13 cellular contexts compared by ENCODE assay signal in the genomic region with DNA sequence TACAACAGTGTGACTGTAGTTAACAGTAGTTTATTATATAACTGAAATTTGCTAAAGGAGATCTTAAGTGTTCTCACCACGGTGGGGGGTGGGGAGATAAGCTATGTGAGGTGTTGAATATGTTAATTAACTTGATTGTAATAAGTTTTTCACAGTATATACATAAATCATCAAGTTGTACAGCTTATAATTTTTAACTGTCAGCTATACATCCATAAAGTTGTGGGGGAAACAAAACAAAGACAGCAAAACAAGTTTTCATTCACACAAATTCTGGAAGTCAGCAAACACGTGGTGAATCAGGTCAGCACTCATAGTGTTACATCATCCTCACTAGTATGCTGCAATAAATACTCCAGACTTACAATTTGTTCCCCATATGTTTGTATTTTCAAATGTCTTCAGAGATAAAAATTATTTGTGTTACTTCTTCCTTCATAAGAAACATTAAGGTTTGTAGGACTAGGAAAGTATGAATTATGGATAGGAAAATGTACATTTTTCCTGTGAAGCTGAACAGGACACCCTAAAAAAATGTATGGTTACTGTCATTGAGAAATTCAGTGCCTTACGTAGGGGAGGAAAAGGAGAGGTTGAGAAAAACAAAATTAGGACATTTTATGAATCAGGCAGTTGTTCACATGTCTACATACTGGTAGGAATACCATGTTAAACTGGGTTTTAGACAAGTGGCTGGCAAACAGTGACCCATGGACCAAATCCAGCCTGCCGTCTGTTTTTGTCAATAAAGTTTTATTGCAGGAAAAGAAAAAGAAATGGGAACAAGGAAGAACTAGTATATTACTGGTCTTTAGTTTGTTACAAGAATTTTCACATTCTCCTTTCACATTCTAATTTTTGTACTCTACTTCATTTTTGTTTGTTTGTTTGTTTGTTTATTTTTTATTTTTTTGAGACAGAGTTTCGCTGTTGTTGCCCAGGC. TPM values are rescaled to one million over a fixed set of nuclear protein-coding genes. Genes with fewer than 3 reads are reported as not detected.
DNase-seq lines count a peak whose midpoint lies in the region; ATAC-seq and TF ChIP-seq lines count a peak whose summit lies in the region.
"Had no signal": no experiment of that assay in that cellular context is flagged by ENCODE, and none has a peak within 500 bp of the region (broad histone marks: within the 10 kb centered on the region; RNA-seq: fewer than 3 reads in every experiment).

No MANE protein-coding gene starts in this region.

- CTCF ChIA-PET in activated CD4-positive, alpha-beta T cell treated with anti-CD3 and anti-CD28 coated beads for 36 hours (lab: Charles Lee) = interaction anchor here (0.5 to 1.6 kb wide), 10 partner anchors 11 to 378 kb away, joined by 3 to 6 read pairs (median 3); no protein-coding TSS in a partner anchor
- CTCF ChIA-PET in activated CD4-positive, alpha-beta T cell treated with anti-CD3 and anti-CD28 coated beads, Interleukin-2, amount 10 ng/mL, durations not matched to agents 7 days and 5 days (lab: Charles Lee) = no interaction called here

- peak overlapping the region; percentile 86 for H3K27ac Mint-ChIP-seq in activated CD4-positive, alpha-beta T cell treated with anti-CD3 and anti-CD28 coated beads for 36 hours
- H3K27ac Mint-ChIP-seq in activated CD4-positive, alpha-beta T cell treated with anti-CD3 and anti-CD28 coated beads, Interleukin-2, amount 10 ng/mL, durations not matched to agents 7 days and 5 days = no peak overlapping the region
- H3K27ac Mint-ChIP-seq in chondrocyte (ENCODE audit: unreplicated experiment) = peak overlapping the region; percentile 22
- H3K27ac Mint-ChIP-seq in natural killer cell treated with Interleukin-12 subunit alpha and Interleukin-12 subunit beta and Interleukin-15 and Interleukin-18, amount 100 ng/mL, for 72 hours = peak overlapping the region; percentile 65 to 74

- no peaks in the 10 kb centered on the region for H3K9me3 Mint-ChIP-seq in activated CD4-positive, alpha-beta T cell treated with anti-CD3 and anti-CD28 coated beads for 36 hours (ENCODE audit: low read depth)
- H3K9me3 Mint-ChIP-seq in activated CD4-positive, alpha-beta T cell treated with anti-CD3 and anti-CD28 coated beads, Interleukin-2, amount 10 ng/mL, durations not matched to agents 7 days and 5 days = no peaks in the 10 kb centered on the region
- H3K9me3 Mint-ChIP-seq in chondrocyte (ENCODE audit: low read depth) = no peaks in the 10 kb centered on the region
- H3K9me3 Mint-ChIP-seq in natural killer cell treated with Interleukin-12 subunit alpha and Interleukin-12 subunit beta and Interleukin-15 and Interleukin-18, amount 100 ng/mL, for 72 hours = no peaks in the 10 kb centered on the region

- H3K36me3 Mint-ChIP-seq in activated CD4-positive, alpha-beta T cell treated with anti-CD3 and anti-CD28 coated beads for 36 hours (ENCODE audit: low read depth) = peaks cover 65% of the 10 kb centered on the region
- peaks cover 77% of the 10 kb centered on the region for H3K36me3 Mint-ChIP-seq in activated CD4-positive, alpha-beta T cell treated with anti-CD3 and anti-CD28 coated beads, Interleukin-2, amount 10 ng/mL, durations not matched to agents 7 days and 5 days (ENCODE audit: low read depth)
- peaks cover 30% of the 10 kb centered on the region for H3K36me3 Mint-ChIP-seq in chondrocyte (ENCODE audit: low read depth)
- peaks cover 44% of the 10 kb centered on the region for H3K36me3 Mint-ChIP-seq in natural killer cell treated with Interleukin-12 subunit alpha and Interleukin-12 subunit beta and Interleukin-15 and Interleukin-18, amount 100 ng/mL, for 72 hours

- H3K36me3 ChIP-seq in Peyer's patch = peaks cover 0 to 21% (median 0%) of the 10 kb centered on the region in 3 donors

- no peaks in the 10 kb centered on the region for H3K9me3 ChIP-seq in Peyer's patch
- H3K9me3 ChIP-seq: sigmoid colon had no signal

- intact Hi-C loops in activated CD4-positive, alpha-beta T cell treated with anti-CD3 and anti-CD28 coated beads for 36 hours (cut with DNase I, micrococcal nuclease) = loop anchor here in 1 of 2 experiments (10.0 kb wide), 1 partner anchor 1261 kb away; no protein-coding TSS in a partner anchor

- TF ChIP-seq CTCF in chondrocyte (IDR thresholded peaks at IDR 0.05) (no peak), Peyer's patch (IDR thresholded peaks at IDR 0.05) (no peak)

- no peaks in the 10 kb centered on the region for H3K27me3 Mint-ChIP-seq in activated CD4-positive, alpha-beta T cell treated with anti-CD3 and anti-CD28 coated beads for 36 hours
- no peaks in the 10 kb centered on the region for H3K27me3 Mint-ChIP-seq in activated CD4-positive, alpha-beta T cell treated with anti-CD3 and anti-CD28 coated beads, Interleukin-2, amount 10 ng/mL, durations not matched to agents 7 days and 5 days
- no peaks in the 10 kb centered on the region for H3K27me3 Mint-ChIP-seq in chondrocyte (ENCODE audit: low read depth)
- H3K27me3 Mint-ChIP-seq in natural killer cell treated with Interleukin-12 subunit alpha and Interleukin-12 subunit beta and Interleukin-15 and Interleukin-18, amount 100 ng/mL, for 72 hours = no peaks in the 10 kb centered on the region

- no peak for TF ChIP-seq POLR2A in Peyer's patch (IDR thresholded peaks at IDR 0.05)

- H3K4me3 Mint-ChIP-seq in activated CD4-positive, alpha-beta T cell treated with anti-CD3 and anti-CD28 coated beads for 36 hours = no peak overlapping the region
- no peak overlapping the region for H3K4me3 Mint-ChIP-seq in activated CD4-positive, alpha-beta T cell treated with anti-CD3 and anti-CD28 coated beads, Interleukin-2, amount 10 ng/mL, durations not matched to agents 7 days and 5 days
- H3K4me3 Mint-ChIP-seq in chondrocyte (ENCODE audit: unreplicated experiment) = no peak overlapping the region
- peak overlapping the region; percentile 20 for H3K4me3 Mint-ChIP-seq in natural killer cell treated with Interleukin-12 subunit alpha and Interleukin-12 subunit beta and Interleukin-15 and Interleukin-18, amount 100 ng/mL, for 72 hours

- POLR2A ChIA-PET in activated CD4-positive, alpha-beta T cell treated with anti-CD3 and anti-CD28 coated beads for 36 hours (lab: Charles Lee) = no interaction called here
- POLR2A ChIA-PET in activated CD4-positive, alpha-beta T cell treated with anti-CD3 and anti-CD28 coated beads, Interleukin-2, amount 10 ng/mL, durations not matched to agents 7 days and 5 days (lab: Charles Lee) = interaction anchor here (0.6 kb wide), 1 partner anchor 143 kb away, joined by 4 read pairs; no protein-coding TSS in a partner anchor

- DNase-seq in activated CD4-positive, alpha-beta T cell treated with anti-CD3 and anti-CD28 coated beads for 36 hours = no peak
- no peak for DNase-seq in activated CD4-positive, alpha-beta T cell treated with anti-CD3 and anti-CD28 coated beads, Interleukin-2, amount 10 ng/mL, durations not matched to agents 7 days and 5 days
- DNase-seq in OCI-M1 (lab: John Stamatoyannopoulos, UW) (peak; percentile 66), chondrocyte (ENCODE audit: low spot score) (no peak), DMS114 treated with DMSO at 0.1 percent for 48 hours (lab: John Stamatoyannopoulos, UW; ENCODE audit: unreplicated experiment) (no peak), Peyer's patch (no peak)
- DNase-seq in natural killer cell treated with Interleukin-12 subunit alpha and Interleukin-12 subunit beta and Interleukin-15 and Interleukin-18, amount 100 ng/mL, for 72 hours (ENCODE audit: low spot score) = no peak
- DNase-seq: 8988T; activated T-cell treated with anti-CD3 and anti-CD28 coated beads, Interleukin-2, amount 50 U/mL, for 48 hours; NCI-H1930; sigmoid colon; stimulated activated CD8-positive, alpha-beta memory T cell treated with anti-CD3 and anti-CD28 coated beads, Interleukin-4, amount 100 ng/mL, for 48 hours had no signal

- ATAC-seq in activated CD4-positive, alpha-beta T cell treated with anti-CD3 and anti-CD28 coated beads for 36 hours = peak; percentile 27
- ATAC-seq in natural killer cell treated with Interleukin-12 subunit alpha and Interleukin-12 subunit beta and Interleukin-15 and Interleukin-18, amount 100 ng/mL, for 72 hours = peak; percentile 61 to 65
- ATAC-seq in HG03139 (IDR thresholded peaks at IDR 0.05; ENCODE audit: unreplicated experiment) = no peak

- no peak overlapping the region for H3K4me3 ChIP-seq in Peyer's patch
- H3K4me3 ChIP-seq: sigmoid colon had no signal

- H3K4me1 Mint-ChIP-seq in activated CD4-positive, alpha-beta T cell treated with anti-CD3 and anti-CD28 coated beads for 36 hours = peaks cover 33% of the 10 kb centered on the region
- H3K4me1 Mint-ChIP-seq in activated CD4-positive, alpha-beta T cell treated with anti-CD3 and anti-CD28 coated beads, Interleukin-2, amount 10 ng/mL, durations not matched to agents 7 days and 5 days = peaks cover 27% of the 10 kb centered on the region
- peaks cover 5% of the 10 kb centered on the region for H3K4me1 Mint-ChIP-seq in chondrocyte (ENCODE audit: low read depth)
- H3K4me1 Mint-ChIP-seq in natural killer cell treated with Interleukin-12 subunit alpha and Interleukin-12 subunit beta and Interleukin-15 and Interleukin-18, amount 100 ng/mL, for 72 hours (ENCODE audit: low read depth in 2 of 2) = peaks cover 21 to 25% of the 10 kb centered on the region in 2 donors

- H3K27me3 ChIP-seq in Peyer's patch = no peaks in the 10 kb centered on the region
- H3K27me3 ChIP-seq: sigmoid colon had no signal

- H3K4me1 ChIP-seq in Peyer's patch = no peaks in the 10 kb centered on the region
- H3K4me1 ChIP-seq: sigmoid colon had no signal

- H3K27ac ChIP-seq in Peyer's patch = no peak overlapping the region

RNA-seq across cellular contexts. Expression of a gene that starts 6.0 kb away (rescaled TPM):
- total RNA-seq in activated CD4-positive, alpha-beta T cell treated with anti-CD3 and anti-CD28 coated beads for 36 hours = 1 to 10 TPM; 4.7 to 5.3 TPM
- 10 to 100 TPM in 1 of 2 experiments, 1 to 10 TPM in 1; 7.9 to 10.2 TPM for total RNA-seq in activated CD4-positive, alpha-beta T cell treated with anti-CD3 and anti-CD28 coated beads, Interleukin-2, amount 10 ng/mL, durations not matched to agents 7 days and 5 days
- total RNA-seq in chondrocyte = 1.1 to 2.8 TPM (median 1.5 TPM) in 3 replicates
- 10 to 100 TPM in 1 of 2 donors, 1 to 10 TPM in 1; 9.0 to 23.2 TPM for total RNA-seq in natural killer cell treated with Interleukin-12 subunit alpha and Interleukin-12 subunit beta and Interleukin-15 and Interleukin-18, amount 100 ng/mL, for 72 hours
- total RNA-seq in Peyer's patch = 1 to 10 TPM in 3 of 4 donors, not detected in 1; 5.1 to 8.2 (median 7.0) TPM
